In genomic region chr3:48446425-48447193, GRCh38 we compare ENCODE assay signal across 1 cellular context.
TF ChIP-seq lines count a peak whose summit lies in the region.

ATRIP (plus strand) TSS chr3:48446737; CDS start chr3:48446846, 109 bp downstream.

TF ChIP-seq in HEK293, 187 proteins besides CTCF, POLR2A, EP300 and RAD21 (continued from another document and continues in another):
- TF ChIP-seq ZNF280D (tag by site-specific recombination; IDR thresholded peaks at IDR 0.05) (no peak), ZNF214 (tag by site-specific recombination; IDR thresholded peaks at IDR 0.05; ENCODE audit: borderline replicate concordance) (no peak), ZNF629 (tag by site-specific recombination; IDR thresholded peaks at IDR 0.05) (peak; percentile 36), RBAK (tag by site-specific recombination; IDR thresholded peaks at IDR 0.05) (no peak), HOXC10 (CRISPR knock-in tag; IDR thresholded peaks at IDR 0.05) (no peak), PRDM4 (tag by site-specific recombination; IDR thresholded peaks at IDR 0.05) (no peak), ZNF221 (tag by site-specific recombination; IDR thresholded peaks at IDR 0.05; ENCODE audit: borderline replicate concordance) (no peak), ZNF785 (tag by site-specific recombination; IDR thresholded peaks at IDR 0.05) (no peak), ZNF391 (tag by site-specific recombination; IDR thresholded peaks at IDR 0.05; ENCODE audit: borderline replicate concordance, low read depth) (peak; percentile 45; the same call in 1 of the 2 replicates), HOXA7 (CRISPR knock-in tag; IDR thresholded peaks at IDR 0.05; ENCODE audit: borderline replicate concordance) (no peak), ZNF292 (tag by site-specific recombination; IDR thresholded peaks at IDR 0.05; ENCODE audit: borderline replicate concordance, low read depth) (no peak), ZBTB48 (tag by site-specific recombination; IDR thresholded peaks at IDR 0.05) (no peak), PRDM2 (tag by site-specific recombination; IDR thresholded peaks at IDR 0.05; ENCODE audit: borderline replicate concordance) (no peak), ZNF335 (tag by site-specific recombination; conservative IDR thresholded peaks at IDR 0.05) (peak; percentile 57; the same call in 1 of the 2 replicates), ZNF10 (tag by site-specific recombination; IDR thresholded peaks at IDR 0.05) (no peak), ZBTB26 (tag by site-specific recombination; optimal IDR thresholded peaks at IDR 0.05) (peak; percentile 90), ZSCAN16 (tag by site-specific recombination; IDR thresholded peaks at IDR 0.05) (no peak; the same call in 1 of the 2 replicates), ZNF248 (tag by site-specific recombination; IDR thresholded peaks at IDR 0.05) (no peak), ZNF48 (tag by site-specific recombination; IDR thresholded peaks at IDR 0.05) (no peak), REST (tag by site-specific recombination; IDR thresholded peaks at IDR 0.05) (no peak), ZNF791 (tag by site-specific recombination; IDR thresholded peaks at IDR 0.05) (no peak), ZNF121 (tag by site-specific recombination; IDR thresholded peaks at IDR 0.05) (no peak), ZNF449 (tag by site-specific recombination; IDR thresholded peaks at IDR 0.05) (no peak), ZNF544 (tag by site-specific recombination; IDR thresholded peaks at IDR 0.05) (no peak), ZNF76 (tag by site-specific recombination; IDR thresholded peaks at IDR 0.05; ENCODE audit: borderline replicate concordance, low read depth) (peak; percentile 77; the same call in 1 of the 2 replicates), KLF10 (tag by site-specific recombination; IDR thresholded peaks at IDR 0.05) (peak; percentile 87), ZNF623 (tag by site-specific recombination; IDR thresholded peaks at IDR 0.05) (no peak), WT1 (tag by site-specific recombination; IDR thresholded peaks at IDR 0.05) (no peak), KLF8 (tag by site-specific recombination; IDR thresholded peaks at IDR 0.05) (peak; percentile 98), ZNF510 (tag by site-specific recombination; IDR thresholded peaks at IDR 0.05; ENCODE audit: insufficient replicate concordance) (no peak), ZIC2 (tag by site-specific recombination; IDR thresholded peaks at IDR 0.05) (no peak), GLIS1 (tag by site-specific recombination; IDR thresholded peaks at IDR 0.05) (no peak), ZNF211 (tag by site-specific recombination; IDR thresholded peaks at IDR 0.05; ENCODE audit: low read depth) (no peak), SP2 (tag by site-specific recombination; IDR thresholded peaks at IDR 0.05) (peak; percentile 84)
- TF ChIP-seq, protein P1, sequence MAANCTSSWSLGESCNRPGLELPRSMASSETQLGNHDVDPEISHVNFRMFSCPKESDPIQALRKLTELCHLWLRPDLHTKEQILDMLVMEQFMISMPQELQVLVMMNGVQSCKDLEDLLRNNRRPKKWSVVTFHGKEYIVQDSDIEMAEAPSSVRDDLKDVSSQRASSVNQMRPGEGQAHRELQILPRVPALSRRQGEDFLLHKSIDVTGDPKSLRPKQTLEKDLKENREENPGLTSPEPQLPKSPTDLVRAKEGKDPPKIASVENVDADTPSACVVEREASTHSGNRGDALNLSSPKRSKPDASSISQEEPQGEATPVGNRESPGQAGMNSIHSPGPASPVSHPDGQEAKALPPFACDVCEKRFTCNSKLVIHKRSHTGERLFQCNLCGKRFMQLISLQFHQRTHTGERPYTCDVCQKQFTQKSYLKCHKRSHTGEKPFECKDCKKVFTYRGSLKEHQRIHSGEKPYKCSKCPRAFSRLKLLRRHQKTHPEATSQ (tag by site-specific recombination; IDR thresholded peaks at IDR 0.05), result no peak; the same call in 1 of the 2 replicates
- TF ChIP-seq, protein P2, sequence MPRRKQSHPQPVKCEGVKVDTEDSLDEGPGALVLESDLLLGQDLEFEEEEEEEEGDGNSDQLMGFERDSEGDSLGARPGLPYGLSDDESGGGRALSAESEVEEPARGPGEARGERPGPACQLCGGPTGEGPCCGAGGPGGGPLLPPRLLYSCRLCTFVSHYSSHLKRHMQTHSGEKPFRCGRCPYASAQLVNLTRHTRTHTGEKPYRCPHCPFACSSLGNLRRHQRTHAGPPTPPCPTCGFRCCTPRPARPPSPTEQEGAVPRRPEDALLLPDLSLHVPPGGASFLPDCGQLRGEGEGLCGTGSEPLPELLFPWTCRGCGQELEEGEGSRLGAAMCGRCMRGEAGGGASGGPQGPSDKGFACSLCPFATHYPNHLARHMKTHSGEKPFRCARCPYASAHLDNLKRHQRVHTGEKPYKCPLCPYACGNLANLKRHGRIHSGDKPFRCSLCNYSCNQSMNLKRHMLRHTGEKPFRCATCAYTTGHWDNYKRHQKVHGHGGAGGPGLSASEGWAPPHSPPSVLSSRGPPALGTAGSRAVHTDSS (tag by site-specific recombination; IDR thresholded peaks at IDR 0.05), result no peak
